Comparison of ENCODE assay signal across 17 cellular contexts in the genomic region with DNA sequence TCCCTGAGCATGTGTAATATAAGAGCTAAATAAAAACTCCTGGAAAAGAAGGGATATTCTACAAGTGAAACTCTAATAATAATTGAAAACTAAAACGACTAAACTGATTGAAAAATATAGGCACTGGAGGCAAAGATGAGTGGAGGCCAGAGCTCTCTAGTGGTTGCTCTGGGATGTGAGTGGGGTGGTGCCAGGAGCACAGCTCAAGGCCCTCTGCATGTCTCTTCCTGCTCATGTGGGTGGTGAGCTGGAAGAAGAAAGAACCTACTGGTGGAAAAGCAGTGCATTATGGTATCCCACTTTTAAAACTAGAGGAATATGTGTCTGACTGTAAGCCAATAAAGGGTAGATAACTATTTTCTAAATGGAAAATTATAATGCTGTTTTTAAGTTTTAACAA. TPM values are rescaled to one million over a fixed set of nuclear protein-coding genes. Genes with fewer than 3 reads are reported as not detected.
DNase-seq lines count a peak whose midpoint lies in the region; ATAC-seq and TF ChIP-seq lines count a peak whose summit lies in the region.
"Had no signal": no experiment of that assay in that cellular context is flagged by ENCODE, and none has a peak within 500 bp of the region (broad histone marks: within the 10 kb centered on the region; RNA-seq: fewer than 3 reads in every experiment).

No MANE protein-coding gene starts in this region.

- no peaks in the 10 kb centered on the region for H3F3A ChIP-seq in PC-9 (ENCODE audit: insufficient read depth, low read depth)

- no peaks in the 10 kb centered on the region for H3K79me2 ChIP-seq in PC-9 (ENCODE audit: low read depth)

- CTCF ChIA-PET in PC-9 (lab: Charles Lee) = interaction anchor here (0.6 kb wide), 1 partner anchor 63 kb away, joined by 4 read pairs; no protein-coding TSS in a partner anchor

- no peak for TF ChIP-seq EP300 in tibial nerve (IDR thresholded peaks at IDR 0.05)

- WGBS in tibial nerve, 2 donors = 68 to 73% methylated on average over 1 of the region's 1 CpG

- no peak overlapping the region for H3K27ac Mint-ChIP-seq in chondrocyte (ENCODE audit: unreplicated experiment)
- H3K27ac Mint-ChIP-seq: B cell; CD4-positive, CD25-positive, alpha-beta regulatory T cell; T-helper 17 cell had no signal

- TF ChIP-seq POLR2A in tibial nerve (IDR thresholded peaks at IDR 0.05) = no peak

- BruUV-seq in PC-9 (replicated peaks; lab: Mats Ljungman, UMichigan) = no TSS peak

- no peaks in the 10 kb centered on the region for H3K9me2 ChIP-seq in PC-9 (ENCODE audit: insufficient read depth)

- H2AFZ ChIP-seq in PC-9 = no peak overlapping the region

- POLR2A ChIA-PET in PC-9 (lab: Charles Lee; ENCODE audit: unreplicated experiment) = no interaction called here

- ATAC-seq in HG03045 (IDR thresholded peaks at IDR 0.05; ENCODE audit: unreplicated experiment) (no peak), GM18909 (IDR thresholded peaks at IDR 0.05; ENCODE audit: poor library complexity, unreplicated experiment) (no peak)
- ATAC-seq: K562, T-helper 17 cell had no signal

- no peaks in the 10 kb centered on the region for H3K4me1 Mint-ChIP-seq in chondrocyte (ENCODE audit: low read depth)
- H3K4me1 Mint-ChIP-seq: B cell; CD4-positive, CD25-positive, alpha-beta regulatory T cell; T-helper 17 cell had no signal

- H3K4me2 ChIP-seq in PC-9 = no peak overlapping the region

- H3K36me3 ChIP-seq in tibial nerve = no peaks in the 10 kb centered on the region
- H3K36me3 ChIP-seq in PC-9 (ENCODE audit: low read depth) = no peaks in the 10 kb centered on the region

- no peak overlapping the region for H3K27ac ChIP-seq in tibial nerve
- no peak overlapping the region for H3K27ac ChIP-seq in PC-9

- peaks cover 0 to 4% of the 10 kb centered on the region in 2 donors for H3K27me3 ChIP-seq in tibial nerve
- peaks cover 99% of the 10 kb centered on the region for H3K27me3 ChIP-seq in PC-9 (ENCODE audit: insufficient read depth, low read depth)

- H3K9me3 ChIP-seq in tibial nerve (peaks cover 0 to 14% (median 0%) of the 10 kb centered on the region in 4 donors), PC-9 (ENCODE audit: insufficient read depth, low read depth) (no peaks in the 10 kb centered on the region; the same call in 1 of the 2 replicates)

- DNase-seq in HT-29 (ENCODE audit: low spot score) = peak; percentile 40
- DNase-seq in RKO (ENCODE audit: low spot score) = peak; percentile 6
- DNase-seq in chondrocyte (ENCODE audit: low spot score) = no peak
- no peak for DNase-seq in tibial nerve (ENCODE audit: low spot score in 2 of 2)
- DNase-seq in PC-9 = no peak
- DNase-seq: CD4-positive, CD25-positive, alpha-beta regulatory T cell; HCEC 1CT; NCI-H1092; NCI-H146; NCI-H2081; NCI-H510A treated with DMSO at 0.1 percent for 48 hours; SIG-M5; T-helper 17 cell had no signal

- peaks cover 23% of the 10 kb centered on the region for H3K9me3 Mint-ChIP-seq in chondrocyte (ENCODE audit: low read depth)

- H3K36me3 Mint-ChIP-seq in chondrocyte (ENCODE audit: low read depth) = peaks cover 20% of the 10 kb centered on the region
- H3K36me3 Mint-ChIP-seq: CD4-positive, CD25-positive, alpha-beta regulatory T cell had no signal

- intact Hi-C loops in PC-9 (cut with micrococcal nuclease; ENCODE audit: unreplicated experiment) = no loop called here

- no peak overlapping the region for H3K4me3 ChIP-seq in tibial nerve
- H3K4me3 ChIP-seq in PC-9 = no peak overlapping the region
- H3K4me3 ChIP-seq: K562 had no signal

- TF ChIP-seq CTCF in chondrocyte (IDR thresholded peaks at IDR 0.05) (peak; percentile 18), tibial nerve (IDR thresholded peaks at IDR 0.05) (no peak), PC-9 (conservative IDR thresholded peaks at IDR 0.05) (no peak)

- H3K4me3 Mint-ChIP-seq in chondrocyte (ENCODE audit: unreplicated experiment) = no peak overlapping the region
- H3K4me3 Mint-ChIP-seq: B cell; CD4-positive, CD25-positive, alpha-beta regulatory T cell; T-helper 17 cell had no signal

- H3K4me1 ChIP-seq in tibial nerve (no peaks in the 10 kb centered on the region), PC-9 (replicated peaks; ENCODE audit: insufficient read depth) (no peaks in the 10 kb centered on the region)

- no peaks in the 10 kb centered on the region for H4K20me1 ChIP-seq in PC-9 (ENCODE audit: insufficient read depth)

- H3K27me3 Mint-ChIP-seq in chondrocyte (ENCODE audit: low read depth) = peaks cover 39% of the 10 kb centered on the region

RNA-seq across cellular contexts. Expression of a gene that starts 15.8 kb away (rescaled TPM):
- 24.7 and 41.5 TPM in 2 replicates for total RNA-seq in HT-29 (2014; rRNA removed; shearing (Covaris generic))
- total RNA-seq in chondrocyte (96.8 to 138 TPM (median 137 TPM) in 3 replicates), tibial nerve (100 to 1,000 TPM in 3 of 4 donors, 10 to 100 TPM in 1; 88.7 to 119 (median 110) TPM), PC-9 (2021) (37.0 and 38.5 TPM in 2 replicates)

Comparison
In these comparisons a context has a peak if more than half of its experiments do, and no peak if none do; other contexts are left out.
1. DNase-seq: peak in HT-29 (single experiment) and RKO (single experiment); none in chondrocyte (single experiment), tibial nerve (0 of 2) and PC-9 (0 of 2).